Comparison of ENCODE assay signal across 2 cellular contexts in the genomic region with DNA sequence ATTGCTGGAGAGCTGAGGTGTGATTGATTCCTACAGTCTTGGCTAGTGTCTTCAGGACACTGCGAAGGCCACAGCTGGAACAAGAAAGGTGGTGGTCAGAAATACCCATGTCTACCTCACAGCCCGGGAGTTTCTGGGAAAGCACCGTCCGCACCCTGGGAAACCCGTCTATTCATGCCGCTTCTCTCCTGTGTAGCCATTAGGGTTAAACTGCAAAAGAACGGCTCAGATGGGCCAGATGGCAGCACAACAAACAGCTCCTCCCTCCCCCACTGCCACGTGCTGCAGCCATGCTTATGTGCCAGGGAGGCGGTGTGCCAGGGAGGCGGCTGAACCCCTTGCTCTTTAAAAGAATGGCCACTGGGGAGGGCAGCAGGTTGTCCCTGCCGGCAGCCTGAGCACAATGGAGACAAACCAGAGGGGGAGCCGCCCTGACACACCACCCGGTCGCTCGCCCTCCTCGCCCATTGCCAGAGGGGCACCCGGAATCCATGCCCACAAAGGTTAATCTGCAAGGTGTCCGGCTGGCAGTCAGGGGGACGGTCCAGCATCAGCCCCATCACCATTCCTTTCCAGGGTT.
TF ChIP-seq lines count a peak whose summit lies in the region.

No MANE protein-coding gene starts in this region.

TF ChIP-seq in HCT116, 20 proteins besides CTCF, POLR2A, EP300 and RAD21 (continued from another document):
- TF ChIP-seq, protein P1, sequence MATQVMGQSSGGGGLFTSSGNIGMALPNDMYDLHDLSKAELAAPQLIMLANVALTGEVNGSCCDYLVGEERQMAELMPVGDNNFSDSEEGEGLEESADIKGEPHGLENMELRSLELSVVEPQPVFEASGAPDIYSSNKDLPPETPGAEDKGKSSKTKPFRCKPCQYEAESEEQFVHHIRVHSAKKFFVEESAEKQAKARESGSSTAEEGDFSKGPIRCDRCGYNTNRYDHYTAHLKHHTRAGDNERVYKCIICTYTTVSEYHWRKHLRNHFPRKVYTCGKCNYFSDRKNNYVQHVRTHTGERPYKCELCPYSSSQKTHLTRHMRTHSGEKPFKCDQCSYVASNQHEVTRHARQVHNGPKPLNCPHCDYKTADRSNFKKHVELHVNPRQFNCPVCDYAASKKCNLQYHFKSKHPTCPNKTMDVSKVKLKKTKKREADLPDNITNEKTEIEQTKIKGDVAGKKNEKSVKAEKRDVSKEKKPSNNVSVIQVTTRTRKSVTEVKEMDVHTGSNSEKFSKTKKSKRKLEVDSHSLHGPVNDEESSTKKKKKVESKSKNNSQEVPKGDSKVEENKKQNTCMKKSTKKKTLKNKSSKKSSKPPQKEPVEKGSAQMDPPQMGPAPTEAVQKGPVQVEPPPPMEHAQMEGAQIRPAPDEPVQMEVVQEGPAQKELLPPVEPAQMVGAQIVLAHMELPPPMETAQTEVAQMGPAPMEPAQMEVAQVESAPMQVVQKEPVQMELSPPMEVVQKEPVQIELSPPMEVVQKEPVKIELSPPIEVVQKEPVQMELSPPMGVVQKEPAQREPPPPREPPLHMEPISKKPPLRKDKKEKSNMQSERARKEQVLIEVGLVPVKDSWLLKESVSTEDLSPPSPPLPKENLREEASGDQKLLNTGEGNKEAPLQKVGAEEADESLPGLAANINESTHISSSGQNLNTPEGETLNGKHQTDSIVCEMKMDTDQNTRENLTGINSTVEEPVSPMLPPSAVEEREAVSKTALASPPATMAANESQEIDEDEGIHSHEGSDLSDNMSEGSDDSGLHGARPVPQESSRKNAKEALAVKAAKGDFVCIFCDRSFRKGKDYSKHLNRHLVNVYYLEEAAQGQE (IDR thresholded peaks at IDR 0.05; ENCODE audit: low read depth) = no peak
- TF ChIP-seq SIN3A (IDR thresholded peaks at IDR 0.05; ENCODE audit: low read depth) (no peak), CEBPB (IDR thresholded peaks at IDR 0.05; ENCODE audit: low read depth) (no peak), FOSL1 (IDR thresholded peaks at IDR 0.05; ENCODE audit: low read depth) (no peak), ZFX (IDR thresholded peaks at IDR 0.05) (no peak), SRF (IDR thresholded peaks at IDR 0.05; ENCODE audit: low read depth) (no peak), TCF7L2 (IDR thresholded peaks at IDR 0.05; ENCODE audit: borderline replicate concordance, extremely low read depth, insufficient read depth, insufficient read length) (no peak), SP1 (IDR thresholded peaks at IDR 0.05; ENCODE audit: low read depth) (no peak), EZH2phosphoT487 (IDR thresholded peaks at IDR 0.05; ENCODE audit: borderline replicate concordance) (no peak), POLR2AphosphoS5 (IDR thresholded peaks at IDR 0.05; ENCODE audit: low read depth, low read length) (no peak)
- TF ChIP-seq, protein P2, sequence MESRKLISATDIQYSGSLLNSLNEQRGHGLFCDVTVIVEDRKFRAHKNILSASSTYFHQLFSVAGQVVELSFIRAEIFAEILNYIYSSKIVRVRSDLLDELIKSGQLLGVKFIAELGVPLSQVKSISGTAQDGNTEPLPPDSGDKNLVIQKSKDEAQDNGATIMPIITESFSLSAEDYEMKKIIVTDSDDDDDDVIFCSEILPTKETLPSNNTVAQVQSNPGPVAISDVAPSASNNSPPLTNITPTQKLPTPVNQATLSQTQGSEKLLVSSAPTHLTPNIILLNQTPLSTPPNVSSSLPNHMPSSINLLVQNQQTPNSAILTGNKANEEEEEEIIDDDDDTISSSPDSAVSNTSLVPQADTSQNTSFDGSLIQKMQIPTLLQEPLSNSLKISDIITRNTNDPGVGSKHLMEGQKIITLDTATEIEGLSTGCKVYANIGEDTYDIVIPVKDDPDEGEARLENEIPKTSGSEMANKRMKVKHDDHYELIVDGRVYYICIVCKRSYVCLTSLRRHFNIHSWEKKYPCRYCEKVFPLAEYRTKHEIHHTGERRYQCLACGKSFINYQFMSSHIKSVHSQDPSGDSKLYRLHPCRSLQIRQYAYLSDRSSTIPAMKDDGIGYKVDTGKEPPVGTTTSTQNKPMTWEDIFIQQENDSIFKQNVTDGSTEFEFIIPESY (IDR thresholded peaks at IDR 0.05; ENCODE audit: extremely low read depth, insufficient replicate concordance, low read length) = no peak
- TF ChIP-seq, protein P3, sequence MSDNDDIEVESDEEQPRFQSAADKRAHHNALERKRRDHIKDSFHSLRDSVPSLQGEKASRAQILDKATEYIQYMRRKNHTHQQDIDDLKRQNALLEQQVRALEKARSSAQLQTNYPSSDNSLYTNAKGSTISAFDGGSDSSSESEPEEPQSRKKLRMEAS (IDR thresholded peaks at IDR 0.05) = no peak
TF ChIP-seq in HCT116: peak in this region for 0.

TF ChIP-seq in liver, 16 proteins besides CTCF, POLR2A, EP300 and RAD21 (continued from another document):
- TF ChIP-seq HNF4A (conservative IDR thresholded peaks at IDR 0.05) (peak; percentile 52 to 76), EGR1 (IDR thresholded peaks at IDR 0.05; ENCODE audit: low read depth in 2 of 2) (peak in 1 of 2 donors; percentile 36), FOXA1 (IDR thresholded peaks at IDR 0.05) (no peak), FOXA2 (IDR thresholded peaks at IDR 0.05) (peak; percentile 31), YY1 (IDR thresholded peaks at IDR 0.05) (peak; percentile 90), SP1 (IDR thresholded peaks at IDR 0.05) (peak; percentile 70), JUND (IDR thresholded peaks at IDR 0.05) (peak in 1 of 2 donors; percentile 29), GABPA (IDR thresholded peaks at IDR 0.05 in 1 of 2, conservative IDR thresholded peaks at IDR 0.05 in 1 of 2) (no peak)
- TF ChIP-seq, protein P3 (IDR thresholded peaks at IDR 0.05) = peak; percentile 98
- TF ChIP-seq, protein P2 (IDR thresholded peaks at IDR 0.05) = peak; percentile 69
- TF ChIP-seq, protein P4, sequence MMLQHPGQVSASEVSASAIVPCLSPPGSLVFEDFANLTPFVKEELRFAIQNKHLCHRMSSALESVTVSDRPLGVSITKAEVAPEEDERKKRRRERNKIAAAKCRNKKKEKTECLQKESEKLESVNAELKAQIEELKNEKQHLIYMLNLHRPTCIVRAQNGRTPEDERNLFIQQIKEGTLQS (IDR thresholded peaks at IDR 0.05) = no peak
